8 cellular contexts compared by ENCODE assay signal in genomic region chr1:176205322-176205914, GRCh38. TPM values are rescaled to one million over a fixed set of nuclear protein-coding genes. Genes with fewer than 3 reads are reported as not detected.
DNase-seq lines count a peak whose midpoint lies in the region; ATAC-seq, FAIRE-seq and TF ChIP-seq lines count a peak whose summit lies in the region.

No MANE protein-coding gene starts in this region.

- peak; percentile 11 for FAIRE-seq in D721Med (lab: Jason Lieb, UNC)

- peak overlapping the region; percentile 94 for H3K9ac ChIP-seq in mucosa of stomach (ENCODE audit: low read length)

- intact Hi-C loops in breast epithelium (cut with DNase I; ENCODE audit: low total_unique reads): no loop called here

- no peak for TF ChIP-seq POLR2A in breast epithelium (IDR thresholded peaks at IDR 0.05)

- peaks cover 0 to 10% of the 10 kb centered on the region in 2 donors for H3K4me1 ChIP-seq in breast epithelium
- peaks cover 7% of the 10 kb centered on the region for H3K4me1 ChIP-seq in mucosa of stomach (ENCODE audit: control insufficient read depth, insufficient read depth, low read length)

- H3K9me3 ChIP-seq in breast epithelium (no peaks in the 10 kb centered on the region), mucosa of stomach (ENCODE audit: control insufficient read depth, low read length) (no peaks in the 10 kb centered on the region)

- TF ChIP-seq CTCF in D721Med (IDR thresholded peaks at IDR 0.05; ENCODE audit: insufficient read depth, missing control alignments) (no peak), breast epithelium (IDR thresholded peaks at IDR 0.05) (no peak)

- H3K36me3 ChIP-seq in breast epithelium (no peaks in the 10 kb centered on the region), mucosa of stomach (ENCODE audit: control insufficient read depth, insufficient read depth, low read length) (no peaks in the 10 kb centered on the region)

- H3K4me3 ChIP-seq in breast epithelium (peak overlapping the region; percentile 92 to 99 (median 98)), mucosa of stomach (ENCODE audit: low read length) (peak overlapping the region; percentile 99)

- H3K27me3 ChIP-seq in breast epithelium (no peaks in the 10 kb centered on the region), mucosa of stomach (ENCODE audit: control insufficient read depth, insufficient read depth, low read length) (no peaks in the 10 kb centered on the region)

- no peak for DNase-seq in D721Med (ENCODE audit: insufficient read length, low spot score)
- peak; percentile 10 for DNase-seq in LHCN-M2 (ENCODE audit: low read depth)
- DNase-seq in breast epithelium (ENCODE audit: low spot score in 2 of 2): no peak
- no peak for DNase-seq in GM19240 (ENCODE audit: insufficient read length, low spot score)
- DNase-seq in islet precursor cell: no peak

- ATAC-seq in HG02840 (IDR thresholded peaks at IDR 0.05; ENCODE audit: low FRiP score, unreplicated experiment): no peak
- no peak for ATAC-seq in HG02763 (IDR thresholded peaks at IDR 0.05; ENCODE audit: unreplicated experiment)

- H3K27ac ChIP-seq in breast epithelium: peak overlapping the region; percentile 95 to 98

RNA-seq across cellular contexts. Expression of gene COP1, which starts 1.7 kb away (rescaled TPM):
- total RNA-seq in LHCN-M2 (2014; rRNA removed) (35.2 TPM in 2 replicates), breast epithelium (10 to 100 TPM; 65.9 to 74.1 (median 68.1) TPM)
- 15.2 TPM for polyA plus RNA-seq in LHCN-M2 (2012)
